ENCODE assay signal across 1 cellular context in the genomic region with DNA sequence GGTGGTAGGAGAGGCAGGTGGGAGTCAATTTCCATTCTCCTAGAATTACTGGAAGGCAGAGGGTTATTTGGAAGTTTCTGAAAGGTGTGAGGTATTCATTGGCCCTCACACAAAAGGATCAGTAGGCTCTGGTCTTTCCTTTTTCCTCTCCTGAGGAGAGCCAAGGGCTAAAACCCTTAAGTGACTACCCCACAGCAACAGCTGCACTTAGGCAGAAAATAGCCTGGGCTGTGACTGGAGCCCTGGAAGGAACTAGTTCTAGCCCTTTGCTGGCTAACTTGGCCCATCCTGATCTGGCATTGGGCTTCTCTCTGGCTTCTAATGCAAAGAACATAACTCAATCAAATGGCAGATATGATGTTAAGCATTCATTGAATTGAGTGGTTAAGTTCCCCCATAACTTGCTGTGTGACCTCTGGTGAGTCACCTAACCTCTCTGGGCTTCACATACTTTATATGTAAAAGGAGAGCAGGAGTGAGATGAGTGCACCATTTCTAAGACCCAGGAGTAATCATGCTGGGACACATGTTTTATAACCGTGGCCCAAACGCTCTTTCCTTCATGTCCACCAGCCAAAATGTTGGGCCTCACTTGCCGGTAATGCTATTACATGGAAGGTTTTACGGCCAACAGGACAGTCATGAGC.
TF ChIP-seq lines count a peak whose summit lies in the region.

No MANE protein-coding gene starts in this region.

TF ChIP-seq in GM12878, 131 proteins besides CTCF, POLR2A, EP300 and RAD21:
- no peak for TF ChIP-seq KAT2A (conservative IDR thresholded peaks at IDR 0.05; ENCODE audit: control insufficient read depth, low read depth, low read length)
- TF ChIP-seq MEF2B (IDR thresholded peaks at IDR 0.05; ENCODE audit: partially characterized antibody, poor library complexity, severe bottlenecking): no peak
- peak; percentile 45; the same call in 1 of the 2 replicates for TF ChIP-seq SMARCA5 (IDR thresholded peaks at IDR 0.05)
- peak; percentile 31; the same call in 1 of the 2 replicates for TF ChIP-seq ZNF217 (IDR thresholded peaks at IDR 0.05)
